Comparison of ENCODE assay signal across 10 cellular contexts in the genomic region with DNA sequence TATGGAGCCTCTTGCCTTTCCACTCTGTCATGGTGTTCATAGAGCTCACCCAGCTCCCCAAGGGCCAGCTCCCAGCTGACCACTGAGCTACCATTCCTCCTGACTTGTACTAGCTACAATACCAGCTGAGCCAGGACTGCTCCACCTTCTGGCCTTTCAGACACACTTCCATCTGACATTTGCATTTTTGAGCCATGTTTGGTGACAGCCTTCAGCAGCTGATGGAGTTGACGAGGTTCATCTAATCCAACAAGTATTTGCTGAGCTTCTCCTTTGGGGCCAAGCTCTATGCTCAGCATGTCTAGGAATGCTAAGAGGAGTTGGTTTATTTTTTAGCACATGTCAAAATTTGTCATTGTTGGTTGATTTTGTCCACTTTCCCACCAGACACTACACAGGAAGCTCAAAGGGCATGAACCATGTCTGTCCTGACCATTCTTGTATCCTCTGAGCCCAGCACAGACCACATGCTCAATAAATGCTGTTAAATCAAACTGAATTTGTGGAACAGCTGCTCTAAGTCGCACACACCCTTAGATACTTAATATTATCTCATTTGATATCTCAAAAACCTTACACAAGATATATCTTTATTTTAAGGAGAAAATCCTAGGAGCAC.
DNase-seq lines count a peak whose midpoint lies in the region; ATAC-seq and TF ChIP-seq lines count a peak whose summit lies in the region.
"Had no signal": no experiment of that assay in that cellular context is flagged by ENCODE, and none has a peak within 500 bp of the region (broad histone marks: within the 10 kb centered on the region; RNA-seq: fewer than 3 reads in every experiment).

No MANE protein-coding gene starts in this region.

- intact Hi-C loops in Right ventricle myocardium superior (cut with DNase I) (no loop called here), cardiac septum (cut with DNase I) (no loop called here)
- intact Hi-C loops in CD4-positive, alpha-beta T cell (cut with DNase I, micrococcal nuclease), result no loop called here

- H3K27ac ChIP-seq in OCI-LY3 (ENCODE audit: low read length), result no peak overlapping the region
- H3K27ac ChIP-seq in hepatocyte, result no peak overlapping the region
- no peak overlapping the region for H3K27ac ChIP-seq in CD4-positive, alpha-beta T cell (ENCODE audit: low read depth, low read length)

- WGBS in hepatocyte (ENCODE audit: low lambda C conversion rate, missing lambda C conversion rate), result 92% methylated on average over 2 of the region's 2 CpGs

- no peak overlapping the region for H3K4me3 Mint-ChIP-seq in CD4-positive, alpha-beta T cell
- H3K4me3 Mint-ChIP-seq: dendritic cell treated with granulocyte-macrophage colony-stimulating factor and Interleukin-4, amounts not matched to agents 40 ng/mL and 50 ng/mL, for 4 days had no signal

- CTCF ChIA-PET in CD4-positive, alpha-beta T cell (lab: Charles Lee), result no interaction called here

- POLR2A ChIA-PET in CD4-positive, alpha-beta T cell (lab: Charles Lee), result no interaction called here

- no peaks in the 10 kb centered on the region for H3K36me3 Mint-ChIP-seq in CD4-positive, alpha-beta T cell (ENCODE audit: low read depth)

- no peaks in the 10 kb centered on the region for H3K79me2 ChIP-seq in OCI-LY3 (ENCODE audit: low read length)
- no peaks in the 10 kb centered on the region for H3K79me2 ChIP-seq in hepatocyte

- no peak overlapping the region for H3K9ac ChIP-seq in OCI-LY3 (ENCODE audit: low read length)

- H3K27me3 ChIP-seq in OCI-LY3 (ENCODE audit: low read depth, low read length) (0 out of 2 replicates have a peak, but pooled peaks cover 3% of the 10 kb centered on the region), hepatocyte (no peaks in the 10 kb centered on the region)
- no peaks in the 10 kb centered on the region for H3K27me3 ChIP-seq in CD4-positive, alpha-beta T cell (ENCODE audit: control insufficient read depth, insufficient read depth, low read length)

- no peak overlapping the region for H2AFZ ChIP-seq in OCI-LY3 (ENCODE audit: low read depth, low read length)
- H2AFZ ChIP-seq in hepatocyte, result no peak overlapping the region

- peak; percentile 40 for DNase-seq in Right ventricle myocardium superior
- DNase-seq in cardiac septum (ENCODE audit: low spot score), result no peak
- DNase-seq in hepatocyte (ENCODE audit: low spot score), result peak; percentile 40
- no peak for DNase-seq in amniotic stem cell (lab: John Stamatoyannopoulos, UW)
- no peak for DNase-seq in NCI-H226
- no peak for DNase-seq in OCI-M2 (lab: John Stamatoyannopoulos, UW; ENCODE audit: unreplicated experiment)
- DNase-seq in CD4-positive, alpha-beta T cell, result no peak

- TF ChIP-seq CTCF in OCI-LY3 (IDR thresholded peaks at IDR 0.05; ENCODE audit: low read depth, low read length) (peak; percentile 55), hepatocyte (IDR thresholded peaks at IDR 0.05; ENCODE audit: poor library complexity) (peak; percentile 33)
- TF ChIP-seq CTCF in CD4-positive, alpha-beta T cell (IDR thresholded peaks at IDR 0.05), result no peak

- H3K9me3 ChIP-seq in OCI-LY3 (ENCODE audit: insufficient read depth, low read length) (no peaks in the 10 kb centered on the region), hepatocyte (ENCODE audit: low read depth) (no peaks in the 10 kb centered on the region)
- H3K9me3 ChIP-seq in CD4-positive, alpha-beta T cell (ENCODE audit: control insufficient read depth, low read length), result no peaks in the 10 kb centered on the region

- H4K20me1 ChIP-seq in OCI-LY3 (ENCODE audit: insufficient read depth, low read length), result no peaks in the 10 kb centered on the region
- H4K20me1 ChIP-seq in hepatocyte (ENCODE audit: insufficient read depth, poor library complexity, severe bottlenecking), result no peaks in the 10 kb centered on the region

- H3K4me2 ChIP-seq in OCI-LY3 (ENCODE audit: low read length), result 0 out of 2 replicates have a peak overlapping the region, but pooled peaks have one; percentile 28
- H3K4me2 ChIP-seq in hepatocyte, result no peak overlapping the region

- no peak overlapping the region for H3K4me3 ChIP-seq in OCI-LY3 (ENCODE audit: low read length)
- H3K4me3 ChIP-seq in hepatocyte, result no peak overlapping the region

- no peaks in the 10 kb centered on the region for H3K9me3 Mint-ChIP-seq in CD4-positive, alpha-beta T cell
- H3K9me3 Mint-ChIP-seq: dendritic cell treated with granulocyte-macrophage colony-stimulating factor and Interleukin-4, amounts not matched to agents 40 ng/mL and 50 ng/mL, for 4 days had no signal

- H3K36me3 ChIP-seq in OCI-LY3 (replicated peaks; ENCODE audit: low read depth, low read length), result no peaks in the 10 kb centered on the region
- no peaks in the 10 kb centered on the region for H3K36me3 ChIP-seq in hepatocyte (replicated peaks; ENCODE audit: insufficient read depth, low read depth)

- peak; percentile 66 for ATAC-seq in Right ventricle myocardium superior (ENCODE audit: poor library complexity)
- no peak for ATAC-seq in CD4-positive, alpha-beta T cell (ENCODE audit: poor library complexity)
- ATAC-seq: sciatic nerve had no signal

- no peaks in the 10 kb centered on the region for H3K4me1 Mint-ChIP-seq in CD4-positive, alpha-beta T cell (ENCODE audit: low read depth)

- no peaks in the 10 kb centered on the region for H3K27me3 Mint-ChIP-seq in CD4-positive, alpha-beta T cell
- H3K27me3 Mint-ChIP-seq: dendritic cell treated with granulocyte-macrophage colony-stimulating factor and Interleukin-4, amounts not matched to agents 40 ng/mL and 50 ng/mL, for 4 days had no signal

- H3K4me1 ChIP-seq in OCI-LY3 (ENCODE audit: low read length) (no peaks in the 10 kb centered on the region), hepatocyte (ENCODE audit: insufficient read depth) (no peaks in the 10 kb centered on the region)

- no peak overlapping the region for H3K27ac Mint-ChIP-seq in CD4-positive, alpha-beta T cell
- H3K27ac Mint-ChIP-seq: dendritic cell treated with granulocyte-macrophage colony-stimulating factor and Interleukin-4, amounts not matched to agents 40 ng/mL and 50 ng/mL, for 4 days had no signal

- H3K9me2 ChIP-seq in hepatocyte (replicated peaks; ENCODE audit: insufficient read depth), result no peaks in the 10 kb centered on the region

Comparison
In these comparisons a context has a peak if more than half of its experiments do, and no peak if none do; other contexts are left out.
1. DNase-seq: peak in Right ventricle myocardium superior (single experiment) and hepatocyte (single experiment); none in cardiac septum (single experiment), amniotic stem cell (single experiment), NCI-H226 (single experiment), OCI-M2 (single experiment) and CD4-positive, alpha-beta T cell (0 of 10).